In genomic region chr14:77390188-77390587, GRCh38 we compare ENCODE assay signal across 1 cellular context.
TF ChIP-seq lines count a peak whose summit lies in the region.

No MANE protein-coding gene starts in this region.

TF ChIP-seq in HepG2, 621 proteins besides CTCF, POLR2A, EP300 and RAD21 (continues in another document):
- TF ChIP-seq HNF1B (CRISPR knock-in tag; IDR thresholded peaks at IDR 0.05) = peak; percentile 69; the same call in 1 of the 2 replicates
- 0 out of 2 replicates have a peak, but pooled peaks have one; percentile 36 for TF ChIP-seq ARID3A (IDR thresholded peaks at IDR 0.05; ENCODE audit: low read depth, low read length)
- TF ChIP-seq ZNF562 (CRISPR knock-in tag; IDR thresholded peaks at IDR 0.05; ENCODE audit: borderline replicate concordance) = no peak
- no peak for TF ChIP-seq MYPOP (CRISPR knock-in tag; IDR thresholded peaks at IDR 0.05)
- no peak for TF ChIP-seq SSRP1 (CRISPR knock-in tag; IDR thresholded peaks at IDR 0.05)
- TF ChIP-seq PRPF4 (IDR thresholded peaks at IDR 0.05; ENCODE audit: low read depth, low read length, poor library complexity, severe bottlenecking) = no peak
- no peak for TF ChIP-seq ZBTB38 (CRISPR knock-in tag; IDR thresholded peaks at IDR 0.05)
- no peak for TF ChIP-seq ZGPAT (CRISPR knock-in tag; IDR thresholded peaks at IDR 0.05)
- TF ChIP-seq REST (IDR thresholded peaks at IDR 0.05; ENCODE audit: borderline replicate concordance in 1 of 2, low read depth in 1 of 2, low read length in 2 of 2) = no peak
- no peak for TF ChIP-seq CENPBD1 (CRISPR knock-in tag; IDR thresholded peaks at IDR 0.05; ENCODE audit: borderline replicate concordance, low read depth)
- TF ChIP-seq PITX1 (CRISPR knock-in tag; IDR thresholded peaks at IDR 0.05) = no peak
- TF ChIP-seq MAFK (conservative IDR thresholded peaks at IDR 0.05 in 1 of 2, IDR thresholded peaks at IDR 0.05 in 1 of 2; ENCODE audit: low read length in 2 of 2) = peak; percentile 5 to 7; a peak in 1 of 4 replicates
- no peak for TF ChIP-seq DMTF1 (CRISPR knock-in tag; IDR thresholded peaks at IDR 0.05)
- TF ChIP-seq MTA1 (CRISPR knock-in tag; IDR thresholded peaks at IDR 0.05; ENCODE audit: borderline replicate concordance) = no peak
- TF ChIP-seq KLF12 (CRISPR knock-in tag; IDR thresholded peaks at IDR 0.05; ENCODE audit: borderline replicate concordance) = no peak
- no peak for TF ChIP-seq THYN1 (CRISPR knock-in tag; IDR thresholded peaks at IDR 0.05; ENCODE audit: borderline replicate concordance, low read depth)
- TF ChIP-seq RFX5 (IDR thresholded peaks at IDR 0.05; ENCODE audit: low read depth, low read length) = no peak
- TF ChIP-seq ZNF382 (CRISPR knock-in tag; IDR thresholded peaks at IDR 0.05; ENCODE audit: borderline replicate concordance) = no peak
- TF ChIP-seq MIXL1 (CRISPR knock-in tag; IDR thresholded peaks at IDR 0.05) = 0 out of 2 replicates have a peak, but pooled peaks have one; percentile 15
- peak in 1 of 2 experiments; percentile 71; a peak in 2 of 4 replicates for TF ChIP-seq ATF4 (CRISPR knock-in tag; IDR thresholded peaks at IDR 0.05)
- no peak for TF ChIP-seq USF2 (IDR thresholded peaks at IDR 0.05; ENCODE audit: low read depth, low read length)
- TF ChIP-seq USF2 (CRISPR knock-in tag; IDR thresholded peaks at IDR 0.05; ENCODE audit: borderline replicate concordance) = no peak
- no peak for TF ChIP-seq ZNF749 (CRISPR knock-in tag; IDR thresholded peaks at IDR 0.05; ENCODE audit: borderline replicate concordance)
- TF ChIP-seq MAFF (IDR thresholded peaks at IDR 0.05; ENCODE audit: low read depth, low read length) = 0 out of 2 replicates have a peak, but pooled peaks have one; percentile 29
- TF ChIP-seq GZF1 (CRISPR knock-in tag; IDR thresholded peaks at IDR 0.05) = no peak
- no peak for TF ChIP-seq CCDC6 (CRISPR knock-in tag; IDR thresholded peaks at IDR 0.05)
- no peak for TF ChIP-seq NPAS2 (CRISPR knock-in tag; IDR thresholded peaks at IDR 0.05; ENCODE audit: borderline replicate concordance)
- no peak for TF ChIP-seq BCLAF1 (IDR thresholded peaks at IDR 0.05)
- TF ChIP-seq ZZZ3 (CRISPR knock-in tag; IDR thresholded peaks at IDR 0.05; ENCODE audit: borderline replicate concordance) = no peak
- TF ChIP-seq PHF8 (CRISPR knock-in tag; IDR thresholded peaks at IDR 0.05) = no peak
- TF ChIP-seq RBM22 (optimal IDR thresholded peaks at IDR 0.05; ENCODE audit: low read length) = no peak
- no peak for TF ChIP-seq ZNF879 (CRISPR knock-in tag; IDR thresholded peaks at IDR 0.05)
- TF ChIP-seq CEBPG (CRISPR knock-in tag; IDR thresholded peaks at IDR 0.05) = peak; percentile 50
- no peak for TF ChIP-seq PPARG (CRISPR knock-in tag; conservative IDR thresholded peaks at IDR 0.05)
- TF ChIP-seq ZMYM4 (CRISPR knock-in tag; IDR thresholded peaks at IDR 0.05) = peak; percentile 49
- TF ChIP-seq ZSCAN31 (CRISPR knock-in tag; IDR thresholded peaks at IDR 0.05; ENCODE audit: low read depth) = no peak
